14 cellular contexts compared by ENCODE assay signal in genomic region chr7:21497072-21497471, GRCh38. TPM values are rescaled to one million over a fixed set of nuclear protein-coding genes. Genes with fewer than 3 reads are reported as not detected.
DNase-seq lines count a peak whose midpoint lies in the region; ATAC-seq and TF ChIP-seq lines count a peak whose summit lies in the region.
"Had no signal": no experiment of that assay in that cellular context is flagged by ENCODE, and none has a peak within 500 bp of the region (broad histone marks: within the 10 kb centered on the region; RNA-seq: fewer than 3 reads in every experiment).

No MANE protein-coding gene starts in this region.

- in situ Hi-C loops in Panc1 (cut with HindIII; ENCODE audit: low pct_unique_long_range_greater_than_20kb, low sequenced_read_pairs) = no loop called here

- H3K79me2 ChIP-seq in GM23338 (replicated peaks; ENCODE audit: insufficient read depth) = no peaks in the 10 kb centered on the region; the same call in 1 of the 2 replicates

- H3F3A ChIP-seq in GM23338 (replicated peaks; ENCODE audit: low read depth) = no peaks in the 10 kb centered on the region

- no peaks in the 10 kb centered on the region; the same call in 1 of the 2 replicates for H4K20me1 ChIP-seq in GM23338 (replicated peaks; ENCODE audit: insufficient read depth)

- H3K36me3 ChIP-seq in GM23338 (ENCODE audit: insufficient read depth) (0 out of 2 replicates have a peak, but pooled peaks cover 4% of the 10 kb centered on the region), Panc1 (ENCODE audit: control insufficient read depth, insufficient read depth, low read length) (no peaks in the 10 kb centered on the region), A673 (ENCODE audit: insufficient read depth, low read length, poor library complexity, severe bottlenecking) (no peaks in the 10 kb centered on the region)
- H3K36me3 ChIP-seq: left lung, pancreas had no signal

- H3K36me3 Mint-ChIP-seq in GM23338 (ENCODE audit: low read depth) = peaks cover 65% of the 10 kb centered on the region

- H3K9me3 Mint-ChIP-seq in GM23338 = peaks cover 22% of the 10 kb centered on the region

- H3K27ac Mint-ChIP-seq in GM23338 = no peak overlapping the region
- H3K27ac Mint-ChIP-seq: activated naive CD4-positive, alpha-beta T cell treated with anti-CD3 and anti-CD28 coated beads, Interleukin-2, amount 50 U/mL, for 72 hours; CD8-positive, alpha-beta T cell; dendritic cell treated with granulocyte-macrophage colony-stimulating factor and Interleukin-4, amounts not matched to agents 40 ng/mL and 50 ng/mL, for 4 days had no signal

- BruUV-seq in Panc1 (replicated peaks; lab: Mats Ljungman, UMichigan) = no TSS peak
- no TSS peak for BruUV-seq in A673 (replicated peaks; lab: Mats Ljungman, UMichigan)

- no peak overlapping the region for H3K4me2 ChIP-seq in GM23338

- H3K27ac ChIP-seq in GM23338 (ENCODE audit: low read depth) (peak overlapping the region; percentile 60; the same call in 1 of the 2 replicates), Panc1 (ENCODE audit: low read length) (no peak overlapping the region), A673 (ENCODE audit: low read depth, low read length, poor library complexity, severe bottlenecking) (no peak overlapping the region)
- H3K27ac ChIP-seq: left lung, pancreas had no signal

- TF ChIP-seq CTCF in GM23338 (conservative IDR thresholded peaks at IDR 0.05; ENCODE audit: low read depth in 2 of 2) = peak; percentile 79 to 88
- TF ChIP-seq CTCF in Panc1 (IDR thresholded peaks at IDR 0.05) = peak; percentile 68
- peak; percentile 61 for TF ChIP-seq CTCF in fibroblast of villous mesenchyme (IDR thresholded peaks at IDR 0.05; ENCODE audit: insufficient read depth, low read depth, low read length)
- TF ChIP-seq CTCF in A673 (conservative IDR thresholded peaks at IDR 0.05; ENCODE audit: low read depth, low read length) = no peak

- no peak overlapping the region for H3K4me3 Mint-ChIP-seq in GM23338
- H3K4me3 Mint-ChIP-seq: CD8-positive, alpha-beta T cell; dendritic cell treated with granulocyte-macrophage colony-stimulating factor and Interleukin-4, amounts not matched to agents 40 ng/mL and 50 ng/mL, for 4 days had no signal

- no peaks in the 10 kb centered on the region for H3K27me3 Mint-ChIP-seq in GM23338 (ENCODE audit: insufficient read depth, low read depth, poor library complexity)
- H3K27me3 Mint-ChIP-seq: dendritic cell treated with granulocyte-macrophage colony-stimulating factor and Interleukin-4, amounts not matched to agents 40 ng/mL and 50 ng/mL, for 4 days had no signal

- H3K4me1 ChIP-seq in GM23338 (ENCODE audit: insufficient read depth) = no peaks in the 10 kb centered on the region
- no peaks in the 10 kb centered on the region for H3K4me1 ChIP-seq in Panc1 (ENCODE audit: control insufficient read depth, insufficient read depth, low read length)
- no peaks in the 10 kb centered on the region for H3K4me1 ChIP-seq in A673 (ENCODE audit: insufficient read depth, low read length, poor library complexity, severe bottlenecking)
- H3K4me1 ChIP-seq: left lung, pancreas had no signal

- H3K4me3 ChIP-seq in GM23338 (no peak overlapping the region), Panc1 (ENCODE audit: low read depth in 2 of 2, low read length in 2 of 2) (no peak overlapping the region), fibroblast of villous mesenchyme (ENCODE audit: low read depth, low read length) (no peak overlapping the region), A673 (ENCODE audit: low read depth, low read length, poor library complexity, severe bottlenecking) (no peak overlapping the region)
- H3K4me3 ChIP-seq: left lung, pancreas had no signal

- H3K9me2 ChIP-seq in GM23338 (ENCODE audit: insufficient read depth) = no peaks in the 10 kb centered on the region

- ATAC-seq in GM23338 = peak; percentile 82
- peak; percentile 71; the same call in 1 of the 2 replicates for ATAC-seq in Panc1
- no peak for ATAC-seq in GM18517 (IDR thresholded peaks at IDR 0.05; ENCODE audit: unreplicated experiment)
- ATAC-seq: activated naive CD4-positive, alpha-beta T cell treated with anti-CD3 and anti-CD28 coated beads, Interleukin-2, amount 50 U/mL, for 72 hours; CD8-positive, alpha-beta T cell; left lung; pancreas had no signal

- DNase-seq in AG08396 (ENCODE audit: low spot score) = peak; percentile 4
- DNase-seq in GM23338 (ENCODE audit: low spot score) = peak; percentile 78
- DNase-seq in Panc1 (ENCODE audit: low read depth, low spot score) = no peak
- peak; percentile 33 for DNase-seq in fibroblast of villous mesenchyme (ENCODE audit: low read depth)
- DNase-seq in A673 (ENCODE audit: low spot score) = no peak
- no peak for DNase-seq in MV-4-11 (lab: John Stamatoyannopoulos, UW)
- DNase-seq in GOT3 (lab: John Stamatoyannopoulos, UW) = no peak
- DNase-seq: CD8-positive, alpha-beta T cell; left lung; pancreas; stimulated activated CD4-positive, alpha-beta T cell treated with anti-CD3 and anti-CD28 coated beads, Interleukin-1b, Interleukin-23, amount 100 ng/mL, for 48 hours had no signal

- 0 out of 3 replicates have a peak, but pooled peaks cover 2% of the 10 kb centered on the region for H3K4me1 Mint-ChIP-seq in GM23338

- no peaks in the 10 kb centered on the region for H3K27me3 ChIP-seq in GM23338 (ENCODE audit: insufficient read depth)
- H3K27me3 ChIP-seq in Panc1 (ENCODE audit: control insufficient read depth, insufficient read depth, low read length) = no peaks in the 10 kb centered on the region
- no peaks in the 10 kb centered on the region for H3K27me3 ChIP-seq in A673 (replicated peaks; ENCODE audit: insufficient read depth, low read depth, low read length, poor library complexity)
- H3K27me3 ChIP-seq: left lung, pancreas had no signal

- H3K9me3 ChIP-seq in Panc1 (ENCODE audit: control insufficient read depth, insufficient read depth, low read depth, low read length) (peaks cover 12% of the 10 kb centered on the region; the same call in 1 of the 2 replicates), A673 (ENCODE audit: low read depth, low read length, poor library complexity, severe bottlenecking) (peaks cover 24% of the 10 kb centered on the region)
- H3K9me3 ChIP-seq: pancreas had no signal

- no peak overlapping the region for H2AFZ ChIP-seq in GM23338

- intact Hi-C loops in Panc1 (cut with micrococcal nuclease; ENCODE audit: unreplicated experiment) = no loop called here
- intact Hi-C loops in A673 (cut with micrococcal nuclease; ENCODE audit: unreplicated experiment) = no loop called here

- CTCF ChIA-PET in Panc1 (lab: Charles Lee) (interaction anchor here (0.7 kb wide), 1 partner anchor 70 kb away, joined by 3 read pairs; no protein-coding TSS in a partner anchor), A673 (lab: Charles Lee) (no interaction called here)

- POLR2A ChIA-PET in Panc1 (lab: Charles Lee) = no interaction called here
- POLR2A ChIA-PET in A673 (lab: Charles Lee; ENCODE audit: low non-redundant PET) = no interaction called here

TF ChIP-seq in GM23338, 12 proteins besides CTCF, POLR2A, EP300 and RAD21 (continues in another document):
- TF ChIP-seq JUNB (IDR thresholded peaks at IDR 0.05; ENCODE audit: unreplicated experiment) = no peak

RNA-seq across cellular contexts. Expression of gene DNAH11, which starts 45.8 kb away (rescaled TPM):
- 4.7 and 9.3 TPM in 2 replicates for total RNA-seq in GM23338 (2014; rRNA removed; shearing (Covaris generic))
- polyA plus RNA-seq in GM23338 (2016; fragmentation: Nextera tagmentation; extraction: Ambion mirVana) = 9.1 and 9.3 TPM in 2 replicates
- total RNA-seq in Panc1 (2021; ENCODE audit: unreplicated experiment) = 0.15 TPM
- 0.12 TPM for polyA plus RNA-seq in Panc1 (2012; ENCODE audit: insufficient read length)
- under 0.01 TPM in 2 replicates for total RNA-seq in fibroblast of villous mesenchyme
- 0.15 and 0.54 TPM in 2 replicates for total RNA-seq in A673 (2021)

Comparison
In these comparisons a context has a peak if more than half of its experiments do, and no peak if none do; other contexts are left out.
1. DNase-seq: peak in AG08396 (single experiment), GM23338 (single experiment) and fibroblast of villous mesenchyme (single experiment); none in Panc1 (single experiment), A673 (single experiment), MV-4-11 (single experiment) and GOT3 (single experiment).